Comparison of ENCODE assay signal across 18 cellular contexts in the genomic region with DNA sequence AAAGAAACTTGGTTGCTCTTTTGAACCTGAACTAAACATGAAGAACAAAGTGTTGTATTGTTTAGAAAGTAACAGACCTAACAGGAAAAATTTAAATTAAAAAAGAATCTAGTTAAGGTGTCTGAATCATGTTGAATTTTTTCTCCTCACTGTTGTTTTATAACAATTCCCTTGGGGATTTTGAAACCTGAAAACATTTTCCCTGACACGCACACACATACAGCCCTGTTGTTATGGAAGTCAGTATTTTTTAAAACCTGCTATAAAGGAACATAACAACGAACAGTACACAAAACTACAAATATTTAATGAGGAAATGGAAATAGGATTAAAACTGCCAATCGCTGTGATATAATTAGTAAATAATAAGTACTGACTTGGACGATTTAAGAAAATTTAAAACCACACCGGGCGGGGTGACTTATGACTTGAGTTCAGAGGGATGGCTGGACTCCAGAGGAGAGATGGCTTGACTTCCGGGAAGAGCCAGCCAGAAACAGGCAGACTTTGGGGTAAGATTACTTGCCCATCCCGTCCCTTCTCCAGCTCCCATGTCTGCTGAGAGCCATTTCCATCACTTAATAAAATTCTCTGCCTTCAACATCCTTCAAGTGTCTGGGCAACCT. TPM values are rescaled to one million over a fixed set of nuclear protein-coding genes. Genes with fewer than 3 reads are reported as not detected.
DNase-seq lines count a peak whose midpoint lies in the region; ATAC-seq, FAIRE-seq and TF ChIP-seq lines count a peak whose summit lies in the region.
"Had no signal": no experiment of that assay in that cellular context is flagged by ENCODE, and none has a peak within 500 bp of the region (broad histone marks: within the 10 kb centered on the region; RNA-seq: fewer than 3 reads in every experiment).

No MANE protein-coding gene starts in this region.

- H3K9me3 ChIP-seq in KOPT-K1 (ENCODE audit: insufficient read depth, low read length, poor library complexity, severe bottlenecking): no peaks in the 10 kb centered on the region
- H3K9me3 ChIP-seq: BLaER1 treated with 17β-estradiol and CSF1 and Interleukin-3, amounts not matched to agents 10 nM and 100 nM; esophagus muscularis mucosa; SJCRH30 had no signal

- peaks cover 25% of the 10 kb centered on the region; the same call in 1 of the 2 replicates for H3K36me3 ChIP-seq in KOPT-K1 (ENCODE audit: insufficient read depth, low read length)

- TF ChIP-seq CTCF in retinal pigment epithelial cell (conservative IDR thresholded peaks at IDR 0.05; ENCODE audit: low read depth, low read length): no peak

- peak overlapping the region; percentile 71 for H3K27ac ChIP-seq in KOPT-K1 (ENCODE audit: low read depth, low read length, poor library complexity, severe bottlenecking)
- H3K27ac ChIP-seq: BLaER1 treated with 17β-estradiol and CSF1 and Interleukin-3, amounts not matched to agents 10 nM and 100 nM; SJCRH30 had no signal

- DNase-seq in COLO829 (ENCODE audit: low spot score) (peak; percentile 48), retinal pigment epithelial cell (ENCODE audit: low read depth) (peak; percentile 6), SW480 (ENCODE audit: low spot score) (no peak), mucosa of gallbladder (ENCODE audit: low spot score) (no peak)
- DNase-seq: activated CD4-positive, alpha-beta T cell treated with anti-CD3 and anti-CD28 coated beads, Interleukin-2, amount 10 ng/mL, durations not matched to agents 7 days and 5 days; activated T-cell treated with anti-CD3 and anti-CD28 coated beads, Interleukin-2, amount 50 U/mL, for 24 hours; DMS79 treated with DMSO at 0.1 percent for 48 hours; Karpas-422; left ventricle myocardium superior; naive B cell; NCI-H146; NCI-H446; SJCRH30 had no signal

- no peak for ATAC-seq in SK-N-SH treated with all-trans-retinoic acid at 6 μM for 48 hours

- no peak overlapping the region for H3K4me3 ChIP-seq in retinal pigment epithelial cell (ENCODE audit: low read length)
- H3K4me3 ChIP-seq: BLaER1 treated with 17β-estradiol and CSF1 and Interleukin-3, amounts not matched to agents 10 nM and 100 nM; esophagus muscularis mucosa; SJCRH30 had no signal

- FAIRE-seq in endometrium (lab: Jason Lieb, UNC): peak; percentile 79

TF ChIP-seq in SK-N-SH treated with all-trans-retinoic acid at 6 μM for 48 hours, 23 proteins besides CTCF, POLR2A, EP300 and RAD21:
- no peak for TF ChIP-seq ZFP3 (CRISPR knock-in tag; IDR thresholded peaks at IDR 0.05)
- TF ChIP-seq GLIS3 (CRISPR knock-in tag; IDR thresholded peaks at IDR 0.05): no peak
TF ChIP-seq in SK-N-SH treated with all-trans-retinoic acid at 6 μM for 48 hours: peak in this region for 0.

RNA-seq across cellular contexts. Expression of gene SPOCK2, which starts 16.2 kb away (rescaled TPM):
- 250 TPM for total RNA-seq in mucosa of gallbladder

Comparison
In these comparisons a context has a peak if more than half of its experiments do, and no peak if none do; other contexts are left out.
1. DNase-seq: peak in COLO829 (single experiment) and retinal pigment epithelial cell (single experiment); none in SW480 (single experiment) and mucosa of gallbladder (single experiment).